In genomic region chr12:88052686-88053085, GRCh38 we compare ENCODE assay signal across 8 cellular contexts. TPM values are rescaled to one million over a fixed set of nuclear protein-coding genes. Genes with fewer than 3 reads are reported as not detected.
DNase-seq lines count a peak whose midpoint lies in the region; ATAC-seq and TF ChIP-seq lines count a peak whose summit lies in the region.

No MANE protein-coding gene starts in this region.

- peaks cover 41% of the 10 kb centered on the region for H3K36me3 ChIP-seq in A673 (ENCODE audit: insufficient read depth, low read length, poor library complexity, severe bottlenecking)

- CTCF ChIA-PET in A673 (lab: Charles Lee) = no interaction called here

- no peaks in the 10 kb centered on the region for H3K4me1 ChIP-seq in A673 (ENCODE audit: insufficient read depth, low read length, poor library complexity, severe bottlenecking)

- DNase-seq in A673 (ENCODE audit: low spot score) (peak; percentile 60), GM12864 (ENCODE audit: low read depth) (no peak), NCI-H82 (lab: John Stamatoyannopoulos, UW) (peak; percentile 73), cerebellar cortex (ENCODE audit: low spot score) (peak; percentile 45), midbrain (lab: John Stamatoyannopoulos, UW) (peak; percentile 55), germinal center (ENCODE audit: low spot score) (no peak)

- ATAC-seq in HG03159 (IDR thresholded peaks at IDR 0.05; ENCODE audit: unreplicated experiment) (peak; percentile 60), HG02885 (IDR thresholded peaks at IDR 0.05; ENCODE audit: poor library complexity, unreplicated experiment) (no peak)

- H3K4me3 ChIP-seq in A673 (ENCODE audit: low read depth, low read length, poor library complexity, severe bottlenecking) (no peak overlapping the region), GM12864 (ENCODE audit: low read depth, low read length) (no peak overlapping the region)

- no peaks in the 10 kb centered on the region for H3K9me3 ChIP-seq in A673 (ENCODE audit: low read depth, low read length, poor library complexity, severe bottlenecking)

- intact Hi-C loops in A673 (cut with micrococcal nuclease; ENCODE audit: unreplicated experiment) = no loop called here

- TF ChIP-seq CTCF in A673 (conservative IDR thresholded peaks at IDR 0.05; ENCODE audit: low read depth, low read length) (peak; percentile 65), GM12864 (IDR thresholded peaks at IDR 0.05; ENCODE audit: low read depth, low read length, missing control alignments) (peak; percentile 37)

- no peak overlapping the region for H3K27ac ChIP-seq in A673 (ENCODE audit: low read depth, low read length, poor library complexity, severe bottlenecking)

- no TSS peak for BruUV-seq in A673 (replicated peaks; lab: Mats Ljungman, UMichigan)

- POLR2A ChIA-PET in A673 (lab: Charles Lee; ENCODE audit: low non-redundant PET) = no interaction called here

- H3K27me3 ChIP-seq in A673 (replicated peaks; ENCODE audit: insufficient read depth, low read depth, low read length, poor library complexity) = no peaks in the 10 kb centered on the region

RNA-seq across cellular contexts. Expression of gene C12orf50, which starts 23.5 kb away (rescaled TPM):
- 0.15 and 0.20 TPM in 2 replicates for total RNA-seq in A673 (2021)

Comparison
In these comparisons a context has a peak if more than half of its experiments do, and no peak if none do; other contexts are left out.
1. DNase-seq: peak in A673 (single experiment), NCI-H82 (single experiment), cerebellar cortex (single experiment) and midbrain (single experiment); none in GM12864 (single experiment) and germinal center (single experiment).